Comparison of ENCODE assay signal across 21 cellular contexts in genomic region chr13:26324867-26325266, GRCh38.
"Had no signal": no experiment of that assay in that cellular context is flagged by ENCODE, and none has a peak within 500 bp of the region (broad histone marks: within the 10 kb centered on the region; RNA-seq: fewer than 3 reads in every experiment).

No MANE protein-coding gene starts in this region.

- H2AFZ ChIP-seq: neural progenitor cell had no signal

- H3K27me3 Mint-ChIP-seq: activated B cell treated with CpG ODN at 0.5 μM for 24 hours; activated CD4-positive, alpha-beta memory T cell treated with anti-CD3 and anti-CD28 coated beads, Interleukin-2, amount 10 ng/mL, durations not matched to agents 7 days and 5 days; activated naive CD4-positive, alpha-beta T cell treated with anti-CD3 and anti-CD28 coated beads, Interleukin-2, amount 10 ng/mL, durations not matched to agents 7 days and 5 days; naive B cell had no signal

- H3K4me3 ChIP-seq: adrenal gland, cardiac muscle cell, dorsolateral prefrontal cortex, heart right ventricle, left ventricle myocardium inferior, neural progenitor cell, ovary, spleen, thyroid gland had no signal

- H3K4me1 ChIP-seq: adrenal gland had no signal

- H3K9me3 ChIP-seq: adrenal gland, ovary, thyroid gland had no signal

- H3K4me3 Mint-ChIP-seq: activated B cell treated with CpG ODN at 0.5 μM for 24 hours; activated CD4-positive, alpha-beta memory T cell treated with anti-CD3 and anti-CD28 coated beads, Interleukin-2, amount 10 ng/mL, durations not matched to agents 7 days and 5 days; activated naive CD4-positive, alpha-beta T cell treated with anti-CD3 and anti-CD28 coated beads, Interleukin-2, amount 10 ng/mL, durations not matched to agents 7 days and 5 days; activated T-cell treated with anti-CD3 and anti-CD28 coated beads, Interleukin-2, amount 50 U/mL, for 4 hours; naive B cell; neural progenitor cell had no signal

- H3K27ac ChIP-seq: adrenal gland, dorsolateral prefrontal cortex, neural progenitor cell, ovary, spleen, thyroid gland had no signal

- DNase-seq: activated B cell treated with CpG ODN at 0.5 μM for 24 hours; activated CD4-positive, alpha-beta memory T cell treated with anti-CD3 and anti-CD28 coated beads, Interleukin-2, amount 10 ng/mL, durations not matched to agents 7 days and 5 days; activated CD4-positive, alpha-beta T cell treated with anti-CD3 and anti-CD28 coated beads for 48 hours; activated effector memory CD4-positive, alpha-beta T cell treated with Interleukin-2 at 50 U/mL for 16 hours; activated naive CD4-positive, alpha-beta T cell treated with anti-CD3 and anti-CD28 coated beads, Interleukin-2, amount 10 ng/mL, durations not matched to agents 7 days and 5 days; activated T-cell treated with anti-CD3 and anti-CD28 coated beads, Interleukin-2, amount 50 U/mL, for 4 hours; adrenal gland; dorsolateral prefrontal cortex; heart right ventricle; left ventricle myocardium inferior; mammary epithelial cell; naive B cell; ovary; spleen; stimulated activated CD8-positive, alpha-beta memory T cell treated with anti-CD3 and anti-CD28 coated beads, Interleukin-4, amount 100 ng/mL, for 48 hours; stimulated activated naive CD4-positive, alpha-beta T cell treated with Interleukin-2 at 50 U/mL for 16 hours; thyroid gland had no signal

- H3K27me3 ChIP-seq: adrenal gland, cardiac muscle cell, dorsolateral prefrontal cortex, heart right ventricle, neural progenitor cell, ovary, spleen, thyroid gland had no signal

- FAIRE-seq: colon had no signal

- H3K4me1 Mint-ChIP-seq: neural progenitor cell had no signal

- H3K36me3 Mint-ChIP-seq: activated naive CD4-positive, alpha-beta T cell treated with anti-CD3 and anti-CD28 coated beads, Interleukin-2, amount 10 ng/mL, durations not matched to agents 7 days and 5 days had no signal

- ATAC-seq: activated T-cell treated with anti-CD3 and anti-CD28 coated beads, Interleukin-2, amount 50 U/mL, for 4 hours; heart right ventricle; sciatic nerve had no signal

- H3K9me3 Mint-ChIP-seq: activated CD4-positive, alpha-beta memory T cell treated with anti-CD3 and anti-CD28 coated beads, Interleukin-2, amount 10 ng/mL, durations not matched to agents 7 days and 5 days; activated naive CD4-positive, alpha-beta T cell treated with anti-CD3 and anti-CD28 coated beads, Interleukin-2, amount 10 ng/mL, durations not matched to agents 7 days and 5 days had no signal

- H3K4me2 ChIP-seq: neural progenitor cell had no signal

- H3K9ac ChIP-seq: neural progenitor cell had no signal

- H3K27ac Mint-ChIP-seq: activated CD4-positive, alpha-beta memory T cell treated with anti-CD3 and anti-CD28 coated beads, Interleukin-2, amount 10 ng/mL, durations not matched to agents 7 days and 5 days; activated naive CD4-positive, alpha-beta T cell treated with anti-CD3 and anti-CD28 coated beads, Interleukin-2, amount 10 ng/mL, durations not matched to agents 7 days and 5 days had no signal

- H3K36me3 ChIP-seq: adrenal gland, cardiac muscle cell, heart right ventricle, left ventricle myocardium inferior, neural progenitor cell, ovary, spleen, thyroid gland had no signal
